In the genomic region with DNA sequence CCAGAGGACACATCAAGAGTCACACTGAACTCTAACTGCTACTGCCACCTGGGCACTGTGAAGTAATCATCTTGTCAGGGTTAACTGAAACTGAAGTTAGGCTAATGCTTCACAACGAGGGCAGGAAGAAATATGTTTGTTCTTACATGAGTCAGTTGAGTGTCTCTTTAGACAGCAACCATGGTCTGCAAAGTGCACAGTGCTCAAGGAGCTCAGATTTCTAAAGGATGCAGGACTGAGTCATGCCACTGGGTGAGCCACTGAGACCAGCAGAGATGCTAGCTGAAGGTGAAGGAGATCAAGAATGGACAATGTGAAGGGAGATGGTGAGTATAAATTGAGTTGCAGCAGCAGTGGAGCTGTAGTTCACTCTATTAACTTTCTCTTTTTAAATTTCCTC, we compare ENCODE assay signal across 16 cellular contexts.
DNase-seq lines count a peak whose midpoint lies in the region; ATAC-seq, FAIRE-seq and TF ChIP-seq lines count a peak whose summit lies in the region.
"Had no signal": no experiment of that assay in that cellular context is flagged by ENCODE, and none has a peak within 500 bp of the region (broad histone marks: within the 10 kb centered on the region; RNA-seq: fewer than 3 reads in every experiment).

No MANE protein-coding gene starts in this region.

- no peak for TF ChIP-seq RAD21 in K562 (CRISPR knock-in tag; conservative IDR thresholded peaks at IDR 0.05 in 1 of 2, IDR thresholded peaks at IDR 0.05 in 1 of 2)

- TF ChIP-seq CTCF in GM12873 (IDR thresholded peaks at IDR 0.05; ENCODE audit: insufficient read depth, low read depth, low read length, missing control alignments) (peak; percentile 16), K562 (IDR thresholded peaks at IDR 0.05 in 2 of 3, conservative IDR thresholded peaks at IDR 0.05 in 1 of 3; ENCODE audit: insufficient read depth in 2 of 3, low read depth in 1 of 3, low read length in 3 of 3) (no peak), osteocyte (IDR thresholded peaks at IDR 0.05) (peak; percentile 20)

- H3K4me2 ChIP-seq in K562 (ENCODE audit: insufficient read depth, low read length), result no peak overlapping the region

- peaks cover 7% of the 10 kb centered on the region for H3K27me3 Mint-ChIP-seq in osteocyte (ENCODE audit: unreplicated experiment)
- H3K27me3 Mint-ChIP-seq in activated naive CD8-positive, alpha-beta T cell treated with anti-CD3 and anti-CD28 coated beads, Interleukin-2, amount 50 U/mL, for 24 hours, result peaks cover 2% of the 10 kb centered on the region

- H3K36me3 Mint-ChIP-seq in osteocyte (ENCODE audit: unreplicated experiment), result no peaks in the 10 kb centered on the region
- H3K36me3 Mint-ChIP-seq in activated naive CD8-positive, alpha-beta T cell treated with anti-CD3 and anti-CD28 coated beads, Interleukin-2, amount 50 U/mL, for 24 hours (ENCODE audit: low read depth), result no peaks in the 10 kb centered on the region

- no TSS peak for BruUV-seq in K562 (replicated peaks; lab: Mats Ljungman, UMichigan)

- no peak overlapping the region for H3K4me3 ChIP-seq in K562
- H3K4me3 ChIP-seq: body of pancreas, HAP-1, tibial artery had no signal

- TF ChIP-seq POLR2A in K562 (conservative IDR thresholded peaks at IDR 0.05), result no peak

- TF ChIP-seq EP300 in K562 (IDR thresholded peaks at IDR 0.05; ENCODE audit: low read length), result no peak

- no peaks in the 10 kb centered on the region for H3K4me1 ChIP-seq in K562 (replicated peaks in 1 of 2; ENCODE audit: control insufficient read depth in 2 of 2, insufficient read depth in 2 of 2, low read length in 2 of 2)
- H3K4me1 ChIP-seq: tibial artery had no signal

- CTCF ChIA-PET in K562 (lab: Yijun Ruan, JAX; ENCODE audit: low intra/inter-chr PET ratio), result no interaction called here

- POLR2A ChIA-PET in K562 (lab: Yijun Ruan, JAX), result interaction anchor here (1.0 kb wide), 1 partner anchor 10 kb away, joined by 3 read pairs; no protein-coding TSS in a partner anchor

- no peak for FAIRE-seq in K562 (lab: Jason Lieb, UNC)
- FAIRE-seq: GM12891 had no signal

- no peak overlapping the region for H2AFZ ChIP-seq in K562 (ENCODE audit: low read depth, low read length)

- H3K9me3 ChIP-seq in K562 (replicated peaks; ENCODE audit: control insufficient read depth, insufficient read depth, low read depth, low read length), result no peaks in the 10 kb centered on the region
- H3K9me3 ChIP-seq: body of pancreas, HAP-1 had no signal

- ATAC-seq in K562, result peak; percentile 71
- no peak for ATAC-seq in activated naive CD8-positive, alpha-beta T cell treated with anti-CD3 and anti-CD28 coated beads, Interleukin-2, amount 50 U/mL, for 24 hours
- ATAC-seq: body of pancreas had no signal

- in situ Hi-C loops in K562 (cut with MboI), result no loop called here

- H3K27me3 ChIP-seq in K562 (ENCODE audit: control insufficient read depth in 2 of 2, insufficient read depth in 2 of 2, low read length in 2 of 2), result no peaks in the 10 kb centered on the region
- H3K27me3 ChIP-seq: body of pancreas, tibial artery had no signal

- DNase-seq in HT1080 (ENCODE audit: low read depth), result peak; percentile 81
- no peak for DNase-seq in K562 (ENCODE audit: extremely low read depth in 1 of 4, low spot score in 3 of 4)
- DNase-seq in osteocyte (ENCODE audit: extremely low spot score, unreplicated experiment), result no peak
- no peak for DNase-seq in NOMO-1 treated with dmso at 0.1 percent for 144 hours (lab: John Stamatoyannopoulos, UW; ENCODE audit: unreplicated experiment)
- no peak for DNase-seq in activated naive CD8-positive, alpha-beta T cell treated with anti-CD3 and anti-CD28 coated beads, Interleukin-2, amount 50 U/mL, for 24 hours
- DNase-seq in stimulated activated naive CD4-positive, alpha-beta T cell treated with Interleukin-2 at 50 U/mL for 16 hours (lab: John Stamatoyannopoulos, UW), result no peak
- DNase-seq: activated CD4-positive, alpha-beta T cell treated with anti-CD3 and anti-CD28 coated beads for 48 hours; activated T-cell treated with anti-CD3 and anti-CD28 coated beads, Interleukin-2, amount 50 U/mL, for 48 hours; body of pancreas; KG1; mesenchymal stem cell; occipital lobe; tibial artery had no signal

- 0% methylated on average over 1 of the region's 1 CpG for WGBS in K562 (ENCODE audit: insufficient coverage, low coverage, missing lambda C conversion rate)

- peaks cover 25% of the 10 kb centered on the region for H3K4me1 Mint-ChIP-seq in osteocyte (ENCODE audit: unreplicated experiment)
- no peaks in the 10 kb centered on the region for H3K4me1 Mint-ChIP-seq in activated naive CD8-positive, alpha-beta T cell treated with anti-CD3 and anti-CD28 coated beads, Interleukin-2, amount 50 U/mL, for 24 hours

- no peaks in the 10 kb centered on the region for H3K9me1 ChIP-seq in K562 (ENCODE audit: control insufficient read depth, insufficient read depth, low read length)

- no peak overlapping the region for H3K27ac ChIP-seq in K562 (ENCODE audit: extremely low read depth, low read depth, low read length)
- H3K27ac ChIP-seq: body of pancreas, tibial artery had no signal

- intact Hi-C loops in K562 (cut with micrococcal nuclease), result no loop called here

- no peak overlapping the region for H3K27ac Mint-ChIP-seq in osteocyte (ENCODE audit: unreplicated experiment)
- no peak overlapping the region for H3K27ac Mint-ChIP-seq in activated naive CD8-positive, alpha-beta T cell treated with anti-CD3 and anti-CD28 coated beads, Interleukin-2, amount 50 U/mL, for 24 hours

- no peak overlapping the region for H3K9ac ChIP-seq in K562 (ENCODE audit: insufficient read depth in 1 of 2, low read depth in 2 of 2, low read length in 2 of 2)

- H3K36me3 ChIP-seq in K562 (ENCODE audit: control insufficient read depth, insufficient read depth, low read length), result no peaks in the 10 kb centered on the region
- H3K36me3 ChIP-seq: HAP-1, tibial artery had no signal

- H4K20me1 ChIP-seq in K562 (replicated peaks; ENCODE audit: control insufficient read depth, insufficient read depth, low read length), result no peaks in the 10 kb centered on the region

- H3K4me3 Mint-ChIP-seq in osteocyte (ENCODE audit: unreplicated experiment), result no peak overlapping the region
- no peak overlapping the region for H3K4me3 Mint-ChIP-seq in activated naive CD8-positive, alpha-beta T cell treated with anti-CD3 and anti-CD28 coated beads, Interleukin-2, amount 50 U/mL, for 24 hours

- peaks cover 10% of the 10 kb centered on the region for H3K9me3 Mint-ChIP-seq in osteocyte (ENCODE audit: unreplicated experiment)
- no peaks in the 10 kb centered on the region for H3K9me3 Mint-ChIP-seq in activated naive CD8-positive, alpha-beta T cell treated with anti-CD3 and anti-CD28 coated beads, Interleukin-2, amount 50 U/mL, for 24 hours

- H3K79me2 ChIP-seq in K562 (ENCODE audit: control insufficient read depth, insufficient read depth, low read length), result no peaks in the 10 kb centered on the region

TF ChIP-seq in K562, 482 proteins besides CTCF, POLR2A, EP300 and RAD21:
- TF ChIP-seq TGIF2 (CRISPR knock-in tag; IDR thresholded peaks at IDR 0.05), result no peak
- no peak for TF ChIP-seq ELF2 (CRISPR knock-in tag; IDR thresholded peaks at IDR 0.05)
- TF ChIP-seq ZNF384 (IDR thresholded peaks at IDR 0.05; ENCODE audit: low read depth, low read length), result no peak
- no peak for TF ChIP-seq HSF4 (CRISPR knock-in tag; IDR thresholded peaks at IDR 0.05; ENCODE audit: borderline replicate concordance)

Comparison
In these comparisons a context has a peak if more than half of its experiments do, and no peak if none do; other contexts are left out.
1. CTCF ChIP-seq: peak in GM12873 (single experiment) and osteocyte (single experiment); none in K562 (0 of 3).